Comparison of ENCODE assay signal across 8 cellular contexts in the genomic region with DNA sequence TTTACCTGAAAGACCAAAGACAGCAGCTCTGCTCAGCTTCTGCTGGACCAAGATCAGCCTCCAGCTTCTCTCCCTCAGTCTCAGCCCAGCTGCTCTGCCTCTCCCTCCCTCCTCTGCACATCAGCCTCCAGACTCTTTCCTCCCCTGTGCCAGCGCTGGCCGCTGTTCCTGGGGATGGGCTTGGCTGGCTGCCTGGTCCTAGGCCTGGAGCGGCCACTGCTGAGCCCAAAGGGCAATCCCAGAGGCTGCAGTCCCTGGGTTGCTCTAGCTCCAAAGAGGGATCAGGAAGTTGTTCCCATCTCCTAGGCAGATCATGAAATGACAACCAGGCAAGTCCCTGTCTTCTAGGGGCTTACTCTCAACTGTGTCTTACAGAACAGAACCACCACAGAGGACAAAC. TPM values are rescaled to one million over a fixed set of nuclear protein-coding genes. Genes with fewer than 3 reads are reported as not detected.
DNase-seq lines count a peak whose midpoint lies in the region; ATAC-seq and TF ChIP-seq lines count a peak whose summit lies in the region.

No MANE protein-coding gene starts in this region.

- H3K79me2 ChIP-seq in osteoblast (ENCODE audit: insufficient read depth, low read length): peaks cover 96% of the 10 kb centered on the region

- peak overlapping the region; percentile 18 for H3K4me2 ChIP-seq in osteoblast (ENCODE audit: insufficient read depth, low read length)

- TF ChIP-seq CTCF in BE2C (IDR thresholded peaks at IDR 0.05; ENCODE audit: low read depth, low read length): no peak
- TF ChIP-seq CTCF in gastroesophageal sphincter (IDR thresholded peaks at IDR 0.05): no peak
- TF ChIP-seq CTCF in osteoblast (IDR thresholded peaks at IDR 0.05; ENCODE audit: extremely low read depth, low read depth, low read length): no peak
- TF ChIP-seq CTCF in GM13976 (IDR thresholded peaks at IDR 0.05; ENCODE audit: borderline replicate concordance, control extremely low read depth, extremely low read depth, insufficient read depth, missing control alignments): no peak

- H2AFZ ChIP-seq in osteoblast (ENCODE audit: low read length): no peak overlapping the region

- no peaks in the 10 kb centered on the region for H3K9me3 ChIP-seq in BE2C
- H3K9me3 ChIP-seq in gastroesophageal sphincter: no peaks in the 10 kb centered on the region
- H3K9me3 ChIP-seq in osteoblast (ENCODE audit: low read depth, low read length): no peaks in the 10 kb centered on the region

- H3K4me3 ChIP-seq in BE2C (ENCODE audit: low read depth, low read length) (no peak overlapping the region), gastroesophageal sphincter (no peak overlapping the region), osteoblast (ENCODE audit: insufficient read depth, low read length) (no peak overlapping the region)

- TF ChIP-seq POLR2A in gastroesophageal sphincter (IDR thresholded peaks at IDR 0.05): no peak

- H3K27me3 ChIP-seq in BE2C (no peaks in the 10 kb centered on the region), gastroesophageal sphincter (no peaks in the 10 kb centered on the region), osteoblast (ENCODE audit: insufficient read depth, low read length) (no peaks in the 10 kb centered on the region)

- no CpG with 5 or more reads among the region's 3 CpGs for WGBS in gastroesophageal sphincter (ENCODE audit: low coverage in 1 of 2), 2 donors

- TF ChIP-seq EP300 in gastroesophageal sphincter (IDR thresholded peaks at IDR 0.05): no peak

- no peaks in the 10 kb centered on the region for H3K36me3 ChIP-seq in BE2C
- no peaks in the 10 kb centered on the region for H3K36me3 ChIP-seq in gastroesophageal sphincter
- H3K36me3 ChIP-seq in osteoblast (ENCODE audit: insufficient read depth, low read length): no peaks in the 10 kb centered on the region

- peak; percentile 91 for ATAC-seq in SK-N-SH treated with all-trans-retinoic acid at 6 μM for 48 hours
- ATAC-seq in gastroesophageal sphincter: peak; percentile 95
- ATAC-seq in GM19467 (IDR thresholded peaks at IDR 0.05; ENCODE audit: unreplicated experiment): no peak

- DNase-seq in BE2C (peak; percentile 79), osteoblast (ENCODE audit: insufficient read length, low spot score, missing footprints) (peak; percentile 68), GM13976 (ENCODE audit: low spot score) (no peak), HUDEP-2 (lab: John Stamatoyannopoulos, UW; ENCODE audit: unreplicated experiment in 76 of 76) (no peak)
- no peak for DNase-seq in stimulated activated CD8-positive, alpha-beta memory T cell treated with anti-CD3 and anti-CD28 coated beads, Interleukin-4, amount 100 ng/mL, for 48 hours

- in situ Hi-C loops in GM13976 (cut with MboI; ENCODE audit: low sequenced_read_pairs, unreplicated experiment): no loop called here

- H4K20me1 ChIP-seq in osteoblast (ENCODE audit: insufficient read depth, low read length): peaks cover 54% of the 10 kb centered on the region

- H3K4me1 ChIP-seq in BE2C (peaks cover 15% of the 10 kb centered on the region), gastroesophageal sphincter (peaks cover 42 to 96% (median 66%) of the 10 kb centered on the region in 3 donors), osteoblast (ENCODE audit: insufficient read depth, low read length) (peaks cover 71% of the 10 kb centered on the region)

- H3K27ac ChIP-seq in gastroesophageal sphincter (peak overlapping the region; percentile 39 to 78 (median 73)), osteoblast (ENCODE audit: low read depth, low read length) (peak overlapping the region; percentile 47)

TF ChIP-seq in SK-N-SH treated with all-trans-retinoic acid at 6 μM for 48 hours, 23 proteins besides CTCF, POLR2A, EP300 and RAD21:
- TF ChIP-seq TOX (CRISPR knock-in tag; IDR thresholded peaks at IDR 0.05; ENCODE audit: borderline replicate concordance) (no peak), ISL1 (CRISPR knock-in tag; IDR thresholded peaks at IDR 0.05) (no peak), CSDC2 (CRISPR knock-in tag; IDR thresholded peaks at IDR 0.05) (no peak), ZFP30 (CRISPR knock-in tag; IDR thresholded peaks at IDR 0.05) (no peak), PPARA (CRISPR knock-in tag; IDR thresholded peaks at IDR 0.05; ENCODE audit: borderline replicate concordance) (no peak), ARNTL (CRISPR knock-in tag; IDR thresholded peaks at IDR 0.05; ENCODE audit: borderline replicate concordance, low read depth) (no peak), ZNF70 (CRISPR knock-in tag; IDR thresholded peaks at IDR 0.05) (no peak), SNAI2 (CRISPR knock-in tag; IDR thresholded peaks at IDR 0.05) (no peak), ZC3H10 (CRISPR knock-in tag; IDR thresholded peaks at IDR 0.05) (no peak), ZNF565 (CRISPR knock-in tag; conservative IDR thresholded peaks at IDR 0.05; ENCODE audit: low read depth) (no peak), GLIS3 (CRISPR knock-in tag; IDR thresholded peaks at IDR 0.05) (no peak), ZNF8 (CRISPR knock-in tag; IDR thresholded peaks at IDR 0.05) (no peak), ESRRG (CRISPR knock-in tag; IDR thresholded peaks at IDR 0.05) (no peak), RARB (CRISPR knock-in tag; IDR thresholded peaks at IDR 0.05) (no peak), OSR1 (CRISPR knock-in tag; IDR thresholded peaks at IDR 0.05) (no peak), TCF4 (CRISPR knock-in tag; IDR thresholded peaks at IDR 0.05; ENCODE audit: borderline replicate concordance) (no peak)
- TF ChIP-seq, protein P1, sequence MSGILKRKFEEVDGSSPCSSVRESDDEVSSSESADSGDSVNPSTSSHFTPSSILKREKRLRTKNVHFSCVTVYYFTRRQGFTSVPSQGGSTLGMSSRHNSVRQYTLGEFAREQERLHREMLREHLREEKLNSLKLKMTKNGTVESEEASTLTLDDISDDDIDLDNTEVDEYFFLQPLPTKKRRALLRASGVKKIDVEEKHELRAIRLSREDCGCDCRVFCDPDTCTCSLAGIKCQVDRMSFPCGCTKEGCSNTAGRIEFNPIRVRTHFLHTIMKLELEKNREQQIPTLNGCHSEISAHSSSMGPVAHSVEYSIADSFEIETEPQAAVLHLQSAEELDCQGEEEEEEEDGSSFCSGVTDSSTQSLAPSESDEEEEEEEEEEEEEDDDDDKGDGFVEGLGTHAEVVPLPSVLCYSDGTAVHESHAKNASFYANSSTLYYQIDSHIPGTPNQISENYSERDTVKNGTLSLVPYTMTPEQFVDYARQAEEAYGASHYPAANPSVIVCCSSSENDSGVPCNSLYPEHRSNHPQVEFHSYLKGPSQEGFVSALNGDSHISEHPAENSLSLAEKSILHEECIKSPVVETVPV (CRISPR knock-in tag; IDR thresholded peaks at IDR 0.05): no peak
- TF ChIP-seq, protein P2, sequence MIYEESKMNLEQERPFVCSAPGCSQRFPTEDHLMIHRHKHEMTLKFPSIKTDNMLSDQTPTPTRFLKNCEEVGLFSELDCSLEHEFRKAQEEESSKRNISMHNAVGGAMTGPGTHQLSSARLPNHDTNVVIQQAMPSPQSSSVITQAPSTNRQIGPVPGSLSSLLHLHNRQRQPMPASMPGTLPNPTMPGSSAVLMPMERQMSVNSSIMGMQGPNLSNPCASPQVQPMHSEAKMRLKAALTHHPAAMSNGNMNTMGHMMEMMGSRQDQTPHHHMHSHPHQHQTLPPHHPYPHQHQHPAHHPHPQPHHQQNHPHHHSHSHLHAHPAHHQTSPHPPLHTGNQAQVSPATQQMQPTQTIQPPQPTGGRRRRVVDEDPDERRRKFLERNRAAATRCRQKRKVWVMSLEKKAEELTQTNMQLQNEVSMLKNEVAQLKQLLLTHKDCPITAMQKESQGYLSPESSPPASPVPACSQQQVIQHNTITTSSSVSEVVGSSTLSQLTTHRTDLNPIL (CRISPR knock-in tag; IDR thresholded peaks at IDR 0.05; ENCODE audit: low read depth): no peak
- TF ChIP-seq, protein P3, sequence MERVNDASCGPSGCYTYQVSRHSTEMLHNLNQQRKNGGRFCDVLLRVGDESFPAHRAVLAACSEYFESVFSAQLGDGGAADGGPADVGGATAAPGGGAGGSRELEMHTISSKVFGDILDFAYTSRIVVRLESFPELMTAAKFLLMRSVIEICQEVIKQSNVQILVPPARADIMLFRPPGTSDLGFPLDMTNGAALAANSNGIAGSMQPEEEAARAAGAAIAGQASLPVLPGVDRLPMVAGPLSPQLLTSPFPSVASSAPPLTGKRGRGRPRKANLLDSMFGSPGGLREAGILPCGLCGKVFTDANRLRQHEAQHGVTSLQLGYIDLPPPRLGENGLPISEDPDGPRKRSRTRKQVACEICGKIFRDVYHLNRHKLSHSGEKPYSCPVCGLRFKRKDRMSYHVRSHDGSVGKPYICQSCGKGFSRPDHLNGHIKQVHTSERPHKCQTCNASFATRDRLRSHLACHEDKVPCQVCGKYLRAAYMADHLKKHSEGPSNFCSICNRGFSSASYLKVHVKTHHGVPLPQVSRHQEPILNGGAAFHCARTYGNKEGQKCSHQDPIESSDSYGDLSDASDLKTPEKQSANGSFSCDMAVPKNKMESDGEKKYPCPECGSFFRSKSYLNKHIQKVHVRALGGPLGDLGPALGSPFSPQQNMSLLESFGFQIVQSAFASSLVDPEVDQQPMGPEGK (CRISPR knock-in tag; IDR thresholded peaks at IDR 0.05; ENCODE audit: borderline replicate concordance): no peak

RNA-seq across cellular contexts. Expression of a gene that starts 31.3 kb away (rescaled TPM):
- 7.5 TPM for polyA plus RNA-seq in BE2C (2012; ENCODE audit: insufficient read depth, insufficient read length, low read depth)
- 10 to 100 TPM; 28.6 to 35.7 (median 33.5) TPM for total RNA-seq in gastroesophageal sphincter
- total RNA-seq in osteoblast: 26.2 and 33.7 TPM in 2 replicates

RNA-seq across cellular contexts. Expression of a gene that starts 31.7 kb away (rescaled TPM):
- 17.4 TPM for polyA plus RNA-seq in BE2C (2012; ENCODE audit: insufficient read depth, insufficient read length, low read depth)
- total RNA-seq in gastroesophageal sphincter (10 to 100 TPM; 54.3 to 88.7 (median 58.7) TPM), osteoblast (42.7 and 44.9 TPM in 2 replicates)

Comparison
In these comparisons a context has a peak if more than half of its experiments do, and no peak if none do; other contexts are left out.
1. DNase-seq: peak in BE2C (single experiment) and osteoblast (single experiment); none in GM13976 (single experiment), stimulated activated CD8-positive, alpha-beta memory T cell treated with anti-CD3 and anti-CD28 coated beads, Interleukin-4, amount 100 ng/mL, for 48 hours (single experiment) and HUDEP-2 (0 of 76).